1 cellular context compared by ENCODE assay signal in the genomic region with DNA sequence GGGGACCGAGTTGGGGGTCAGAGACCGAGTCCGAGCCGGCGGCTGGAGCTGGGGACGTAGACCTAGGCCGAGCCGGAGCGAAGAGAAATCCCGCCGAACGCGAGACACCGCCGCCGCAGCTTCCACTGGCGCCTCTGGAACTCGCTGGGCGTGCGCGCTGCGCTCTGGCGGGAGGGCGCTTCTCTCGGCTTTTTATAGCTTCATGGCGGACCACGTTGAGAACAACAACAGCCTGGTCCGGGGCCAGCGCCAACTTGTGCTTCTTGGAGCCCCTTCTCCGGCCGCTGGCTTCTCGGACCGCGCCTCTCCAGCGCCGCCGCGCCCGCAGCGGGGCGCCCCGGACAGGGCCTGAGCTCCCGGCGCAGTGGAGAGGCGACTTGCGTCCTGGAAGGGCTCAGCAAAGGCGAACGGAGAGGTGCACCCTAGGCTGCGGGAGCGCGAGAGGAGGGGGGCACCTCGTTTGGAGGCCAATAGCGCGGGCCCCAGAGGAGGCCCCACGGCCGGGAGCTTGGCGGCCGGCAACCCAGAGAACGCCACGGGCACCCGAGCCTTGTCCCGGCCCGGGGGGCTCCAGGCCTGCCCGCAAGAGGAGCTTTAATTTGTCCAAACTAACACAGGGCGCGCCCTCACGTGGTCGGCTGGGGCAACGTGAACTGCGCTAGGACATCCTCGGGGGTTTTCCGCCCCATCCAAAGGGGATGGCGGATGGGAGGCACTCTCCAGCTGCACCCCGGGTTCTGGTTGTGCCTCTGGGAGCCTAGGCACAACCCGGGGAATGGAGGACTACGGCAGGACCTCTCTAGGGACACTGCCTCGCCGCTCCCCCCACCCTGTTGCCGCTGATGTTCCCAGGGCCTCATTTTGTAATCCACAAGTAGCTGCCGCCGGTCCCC.
TF ChIP-seq lines count a peak whose summit lies in the region.

No MANE protein-coding gene starts in this region.

TF ChIP-seq in SK-N-SH treated with all-trans-retinoic acid at 6 μM for 48 hours, 23 proteins besides CTCF, POLR2A, EP300 and RAD21 (continued from another document):
- TF ChIP-seq, protein P1, sequence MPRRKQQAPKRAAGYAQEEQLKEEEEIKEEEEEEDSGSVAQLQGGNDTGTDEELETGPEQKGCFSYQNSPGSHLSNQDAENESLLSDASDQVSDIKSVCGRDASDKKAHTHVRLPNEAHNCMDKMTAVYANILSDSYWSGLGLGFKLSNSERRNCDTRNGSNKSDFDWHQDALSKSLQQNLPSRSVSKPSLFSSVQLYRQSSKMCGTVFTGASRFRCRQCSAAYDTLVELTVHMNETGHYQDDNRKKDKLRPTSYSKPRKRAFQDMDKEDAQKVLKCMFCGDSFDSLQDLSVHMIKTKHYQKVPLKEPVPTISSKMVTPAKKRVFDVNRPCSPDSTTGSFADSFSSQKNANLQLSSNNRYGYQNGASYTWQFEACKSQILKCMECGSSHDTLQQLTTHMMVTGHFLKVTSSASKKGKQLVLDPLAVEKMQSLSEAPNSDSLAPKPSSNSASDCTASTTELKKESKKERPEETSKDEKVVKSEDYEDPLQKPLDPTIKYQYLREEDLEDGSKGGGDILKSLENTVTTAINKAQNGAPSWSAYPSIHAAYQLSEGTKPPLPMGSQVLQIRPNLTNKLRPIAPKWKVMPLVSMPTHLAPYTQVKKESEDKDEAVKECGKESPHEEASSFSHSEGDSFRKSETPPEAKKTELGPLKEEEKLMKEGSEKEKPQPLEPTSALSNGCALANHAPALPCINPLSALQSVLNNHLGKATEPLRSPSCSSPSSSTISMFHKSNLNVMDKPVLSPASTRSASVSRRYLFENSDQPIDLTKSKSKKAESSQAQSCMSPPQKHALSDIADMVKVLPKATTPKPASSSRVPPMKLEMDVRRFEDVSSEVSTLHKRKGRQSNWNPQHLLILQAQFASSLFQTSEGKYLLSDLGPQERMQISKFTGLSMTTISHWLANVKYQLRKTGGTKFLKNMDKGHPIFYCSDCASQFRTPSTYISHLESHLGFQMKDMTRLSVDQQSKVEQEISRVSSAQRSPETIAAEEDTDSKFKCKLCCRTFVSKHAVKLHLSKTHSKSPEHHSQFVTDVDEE (CRISPR knock-in tag; IDR thresholded peaks at IDR 0.05), result 0 out of 2 replicates have a peak, but pooled peaks have one; percentile 52
- TF ChIP-seq SNAI2 (CRISPR knock-in tag; IDR thresholded peaks at IDR 0.05) (no peak), GLIS3 (CRISPR knock-in tag; IDR thresholded peaks at IDR 0.05) (peak; percentile 60; the same call in 1 of the 2 replicates)
